In the genomic region with DNA sequence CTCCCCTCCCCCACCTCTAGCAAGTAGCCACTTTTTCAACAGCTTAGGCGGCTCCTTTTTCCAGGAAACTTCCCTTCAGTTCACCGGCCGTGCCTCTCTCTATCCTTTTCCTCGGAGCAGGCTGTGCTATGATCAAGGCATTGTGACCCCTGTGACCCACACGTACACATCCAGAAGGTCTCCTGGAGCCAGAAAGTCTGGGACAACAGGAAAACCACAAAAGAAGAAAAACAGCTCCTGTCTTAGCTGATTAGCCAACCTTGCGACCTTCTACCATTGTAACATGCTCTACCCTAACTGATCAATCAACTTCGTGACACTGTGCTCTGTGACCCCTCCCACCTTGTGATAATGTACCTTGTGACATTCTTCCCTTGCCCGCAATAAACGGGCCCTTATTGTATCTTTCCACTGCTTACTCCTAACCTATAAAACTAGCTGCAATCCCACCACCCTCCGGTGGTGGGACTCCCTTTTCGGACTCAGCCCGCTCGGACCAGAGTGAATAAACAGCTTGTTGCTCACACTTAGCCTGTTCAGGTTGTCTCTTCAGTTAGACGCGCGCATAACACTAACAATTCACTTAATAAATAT, we compare ENCODE assay signal across 1 cellular context.
TF ChIP-seq lines count a peak whose summit lies in the region.

No MANE protein-coding gene starts in this region.

TF ChIP-seq in K562, 482 proteins besides CTCF, POLR2A, EP300 and RAD21 (continued from another document and continues in another):
- TF ChIP-seq NR2F6 (CRISPR knock-in tag; IDR thresholded peaks at IDR 0.05) (peak; percentile 69; the same call in 1 of the 2 replicates), SMARCB1 (IDR thresholded peaks at IDR 0.05; ENCODE audit: insufficient read length, low read depth) (peak; percentile 21), NELFE (IDR thresholded peaks at IDR 0.05; ENCODE audit: insufficient read depth, insufficient read length) (no peak), ZNF140 (CRISPR knock-in tag; IDR thresholded peaks at IDR 0.05) (no peak), EGR1 (conservative IDR thresholded peaks at IDR 0.05) (no peak; the same call in 1 of the 2 replicates), ZNF717 (CRISPR knock-in tag; IDR thresholded peaks at IDR 0.05) (no peak), KLF1 (tag; IDR thresholded peaks at IDR 0.05) (no peak), ZNF436 (CRISPR knock-in tag; IDR thresholded peaks at IDR 0.05) (0 out of 2 replicates have a peak, but pooled peaks have one; percentile 2), RBM34 (IDR thresholded peaks at IDR 0.05; ENCODE audit: borderline replicate concordance, insufficient read depth, low read length) (no peak), BDP1 (IDR thresholded peaks at IDR 0.05; ENCODE audit: insufficient read depth, insufficient read length) (no peak), FOXM1 (IDR thresholded peaks at IDR 0.05; ENCODE audit: low read depth) (peak; percentile 50), FOXM1 (CRISPR knock-in tag; IDR thresholded peaks at IDR 0.05; ENCODE audit: low read depth) (no peak), ZKSCAN8 (CRISPR knock-in tag; IDR thresholded peaks at IDR 0.05) (no peak), SPI1 (IDR thresholded peaks at IDR 0.05; ENCODE audit: borderline replicate concordance, low read depth, low read length) (no peak), ARNT (IDR thresholded peaks at IDR 0.05) (peak; percentile 99), NCOR1 (IDR thresholded peaks at IDR 0.05) (peak; percentile 88), PHB (CRISPR knock-in tag; IDR thresholded peaks at IDR 0.05) (no peak), ZNF830 (CRISPR knock-in tag; IDR thresholded peaks at IDR 0.05) (no peak), NCOA6 (IDR thresholded peaks at IDR 0.05) (0 out of 2 replicates have a peak, but pooled peaks have one; percentile 24), CBX1 (IDR thresholded peaks at IDR 0.05; ENCODE audit: low read depth) (no peak), CCNT2 (IDR thresholded peaks at IDR 0.05; ENCODE audit: borderline replicate concordance, extremely low read depth, insufficient read length, low read depth, low read length) (peak; percentile 75), NFE2 (IDR thresholded peaks at IDR 0.05; ENCODE audit: low read depth) (peak; percentile 21; the same call in 1 of the 2 replicates), BCL6 (CRISPR knock-in tag; IDR thresholded peaks at IDR 0.05) (no peak), NCOA1 (IDR thresholded peaks at IDR 0.05; ENCODE audit: low read depth) (peak; percentile 85), SETDB1 (IDR thresholded peaks at IDR 0.05; ENCODE audit: low read length) (no peak), TARDBP (IDR thresholded peaks at IDR 0.05) (peak; percentile 58; the same call in 1 of the 2 replicates), ZNF124 (CRISPR knock-in tag; IDR thresholded peaks at IDR 0.05) (no peak), HDAC3 (IDR thresholded peaks at IDR 0.05; ENCODE audit: borderline replicate concordance, partially characterized antibody) (peak; percentile 87), ZNF444 (CRISPR knock-in tag; IDR thresholded peaks at IDR 0.05) (no peak)
- TF ChIP-seq, protein P1, sequence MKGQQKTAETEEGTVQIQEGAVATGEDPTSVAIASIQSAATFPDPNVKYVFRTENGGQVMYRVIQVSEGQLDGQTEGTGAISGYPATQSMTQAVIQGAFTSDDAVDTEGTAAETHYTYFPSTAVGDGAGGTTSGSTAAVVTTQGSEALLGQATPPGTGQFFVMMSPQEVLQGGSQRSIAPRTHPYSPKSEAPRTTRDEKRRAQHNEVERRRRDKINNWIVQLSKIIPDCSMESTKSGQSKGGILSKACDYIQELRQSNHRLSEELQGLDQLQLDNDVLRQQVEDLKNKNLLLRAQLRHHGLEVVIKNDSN (CRISPR knock-in tag; IDR thresholded peaks at IDR 0.05): peak; percentile 66
- TF ChIP-seq, protein P2, sequence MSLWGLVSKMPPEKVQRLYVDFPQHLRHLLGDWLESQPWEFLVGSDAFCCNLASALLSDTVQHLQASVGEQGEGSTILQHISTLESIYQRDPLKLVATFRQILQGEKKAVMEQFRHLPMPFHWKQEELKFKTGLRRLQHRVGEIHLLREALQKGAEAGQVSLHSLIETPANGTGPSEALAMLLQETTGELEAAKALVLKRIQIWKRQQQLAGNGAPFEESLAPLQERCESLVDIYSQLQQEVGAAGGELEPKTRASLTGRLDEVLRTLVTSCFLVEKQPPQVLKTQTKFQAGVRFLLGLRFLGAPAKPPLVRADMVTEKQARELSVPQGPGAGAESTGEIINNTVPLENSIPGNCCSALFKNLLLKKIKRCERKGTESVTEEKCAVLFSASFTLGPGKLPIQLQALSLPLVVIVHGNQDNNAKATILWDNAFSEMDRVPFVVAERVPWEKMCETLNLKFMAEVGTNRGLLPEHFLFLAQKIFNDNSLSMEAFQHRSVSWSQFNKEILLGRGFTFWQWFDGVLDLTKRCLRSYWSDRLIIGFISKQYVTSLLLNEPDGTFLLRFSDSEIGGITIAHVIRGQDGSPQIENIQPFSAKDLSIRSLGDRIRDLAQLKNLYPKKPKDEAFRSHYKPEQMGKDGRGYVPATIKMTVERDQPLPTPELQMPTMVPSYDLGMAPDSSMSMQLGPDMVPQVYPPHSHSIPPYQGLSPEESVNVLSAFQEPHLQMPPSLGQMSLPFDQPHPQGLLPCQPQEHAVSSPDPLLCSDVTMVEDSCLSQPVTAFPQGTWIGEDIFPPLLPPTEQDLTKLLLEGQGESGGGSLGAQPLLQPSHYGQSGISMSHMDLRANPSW (CRISPR knock-in tag; IDR thresholded peaks at IDR 0.05): 0 out of 2 replicates have a peak, but pooled peaks have one; percentile 41
- TF ChIP-seq, protein P3, sequence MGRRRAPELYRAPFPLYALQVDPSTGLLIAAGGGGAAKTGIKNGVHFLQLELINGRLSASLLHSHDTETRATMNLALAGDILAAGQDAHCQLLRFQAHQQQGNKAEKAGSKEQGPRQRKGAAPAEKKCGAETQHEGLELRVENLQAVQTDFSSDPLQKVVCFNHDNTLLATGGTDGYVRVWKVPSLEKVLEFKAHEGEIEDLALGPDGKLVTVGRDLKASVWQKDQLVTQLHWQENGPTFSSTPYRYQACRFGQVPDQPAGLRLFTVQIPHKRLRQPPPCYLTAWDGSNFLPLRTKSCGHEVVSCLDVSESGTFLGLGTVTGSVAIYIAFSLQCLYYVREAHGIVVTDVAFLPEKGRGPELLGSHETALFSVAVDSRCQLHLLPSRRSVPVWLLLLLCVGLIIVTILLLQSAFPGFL (CRISPR knock-in tag; IDR thresholded peaks at IDR 0.05): no peak
- TF ChIP-seq, protein P4, sequence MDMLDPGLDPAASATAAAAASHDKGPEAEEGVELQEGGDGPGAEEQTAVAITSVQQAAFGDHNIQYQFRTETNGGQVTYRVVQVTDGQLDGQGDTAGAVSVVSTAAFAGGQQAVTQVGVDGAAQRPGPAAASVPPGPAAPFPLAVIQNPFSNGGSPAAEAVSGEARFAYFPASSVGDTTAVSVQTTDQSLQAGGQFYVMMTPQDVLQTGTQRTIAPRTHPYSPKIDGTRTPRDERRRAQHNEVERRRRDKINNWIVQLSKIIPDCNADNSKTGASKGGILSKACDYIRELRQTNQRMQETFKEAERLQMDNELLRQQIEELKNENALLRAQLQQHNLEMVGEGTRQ (CRISPR knock-in tag; IDR thresholded peaks at IDR 0.05): no peak
- TF ChIP-seq, protein P5, sequence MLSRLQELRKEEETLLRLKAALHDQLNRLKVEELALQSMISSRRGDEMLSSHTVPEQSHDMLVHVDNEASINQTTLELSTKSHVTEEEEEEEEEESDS (CRISPR knock-in tag; IDR thresholded peaks at IDR 0.05): no peak
- TF ChIP-seq, protein P6, sequence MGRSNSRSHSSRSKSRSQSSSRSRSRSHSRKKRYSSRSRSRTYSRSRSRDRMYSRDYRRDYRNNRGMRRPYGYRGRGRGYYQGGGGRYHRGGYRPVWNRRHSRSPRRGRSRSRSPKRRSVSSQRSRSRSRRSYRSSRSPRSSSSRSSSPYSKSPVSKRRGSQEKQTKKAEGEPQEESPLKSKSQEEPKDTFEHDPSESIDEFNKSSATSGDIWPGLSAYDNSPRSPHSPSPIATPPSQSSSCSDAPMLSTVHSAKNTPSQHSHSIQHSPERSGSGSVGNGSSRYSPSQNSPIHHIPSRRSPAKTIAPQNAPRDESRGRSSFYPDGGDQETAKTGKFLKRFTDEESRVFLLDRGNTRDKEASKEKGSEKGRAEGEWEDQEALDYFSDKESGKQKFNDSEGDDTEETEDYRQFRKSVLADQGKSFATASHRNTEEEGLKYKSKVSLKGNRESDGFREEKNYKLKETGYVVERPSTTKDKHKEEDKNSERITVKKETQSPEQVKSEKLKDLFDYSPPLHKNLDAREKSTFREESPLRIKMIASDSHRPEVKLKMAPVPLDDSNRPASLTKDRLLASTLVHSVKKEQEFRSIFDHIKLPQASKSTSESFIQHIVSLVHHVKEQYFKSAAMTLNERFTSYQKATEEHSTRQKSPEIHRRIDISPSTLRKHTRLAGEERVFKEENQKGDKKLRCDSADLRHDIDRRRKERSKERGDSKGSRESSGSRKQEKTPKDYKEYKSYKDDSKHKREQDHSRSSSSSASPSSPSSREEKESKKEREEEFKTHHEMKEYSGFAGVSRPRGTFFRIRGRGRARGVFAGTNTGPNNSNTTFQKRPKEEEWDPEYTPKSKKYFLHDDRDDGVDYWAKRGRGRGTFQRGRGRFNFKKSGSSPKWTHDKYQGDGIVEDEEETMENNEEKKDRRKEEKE (IDR thresholded peaks at IDR 0.05; ENCODE audit: borderline replicate concordance in 1 of 2, control insufficient read depth in 1 of 2, low read depth in 2 of 2, low read length in 1 of 2): no peak
- TF ChIP-seq, protein P7, sequence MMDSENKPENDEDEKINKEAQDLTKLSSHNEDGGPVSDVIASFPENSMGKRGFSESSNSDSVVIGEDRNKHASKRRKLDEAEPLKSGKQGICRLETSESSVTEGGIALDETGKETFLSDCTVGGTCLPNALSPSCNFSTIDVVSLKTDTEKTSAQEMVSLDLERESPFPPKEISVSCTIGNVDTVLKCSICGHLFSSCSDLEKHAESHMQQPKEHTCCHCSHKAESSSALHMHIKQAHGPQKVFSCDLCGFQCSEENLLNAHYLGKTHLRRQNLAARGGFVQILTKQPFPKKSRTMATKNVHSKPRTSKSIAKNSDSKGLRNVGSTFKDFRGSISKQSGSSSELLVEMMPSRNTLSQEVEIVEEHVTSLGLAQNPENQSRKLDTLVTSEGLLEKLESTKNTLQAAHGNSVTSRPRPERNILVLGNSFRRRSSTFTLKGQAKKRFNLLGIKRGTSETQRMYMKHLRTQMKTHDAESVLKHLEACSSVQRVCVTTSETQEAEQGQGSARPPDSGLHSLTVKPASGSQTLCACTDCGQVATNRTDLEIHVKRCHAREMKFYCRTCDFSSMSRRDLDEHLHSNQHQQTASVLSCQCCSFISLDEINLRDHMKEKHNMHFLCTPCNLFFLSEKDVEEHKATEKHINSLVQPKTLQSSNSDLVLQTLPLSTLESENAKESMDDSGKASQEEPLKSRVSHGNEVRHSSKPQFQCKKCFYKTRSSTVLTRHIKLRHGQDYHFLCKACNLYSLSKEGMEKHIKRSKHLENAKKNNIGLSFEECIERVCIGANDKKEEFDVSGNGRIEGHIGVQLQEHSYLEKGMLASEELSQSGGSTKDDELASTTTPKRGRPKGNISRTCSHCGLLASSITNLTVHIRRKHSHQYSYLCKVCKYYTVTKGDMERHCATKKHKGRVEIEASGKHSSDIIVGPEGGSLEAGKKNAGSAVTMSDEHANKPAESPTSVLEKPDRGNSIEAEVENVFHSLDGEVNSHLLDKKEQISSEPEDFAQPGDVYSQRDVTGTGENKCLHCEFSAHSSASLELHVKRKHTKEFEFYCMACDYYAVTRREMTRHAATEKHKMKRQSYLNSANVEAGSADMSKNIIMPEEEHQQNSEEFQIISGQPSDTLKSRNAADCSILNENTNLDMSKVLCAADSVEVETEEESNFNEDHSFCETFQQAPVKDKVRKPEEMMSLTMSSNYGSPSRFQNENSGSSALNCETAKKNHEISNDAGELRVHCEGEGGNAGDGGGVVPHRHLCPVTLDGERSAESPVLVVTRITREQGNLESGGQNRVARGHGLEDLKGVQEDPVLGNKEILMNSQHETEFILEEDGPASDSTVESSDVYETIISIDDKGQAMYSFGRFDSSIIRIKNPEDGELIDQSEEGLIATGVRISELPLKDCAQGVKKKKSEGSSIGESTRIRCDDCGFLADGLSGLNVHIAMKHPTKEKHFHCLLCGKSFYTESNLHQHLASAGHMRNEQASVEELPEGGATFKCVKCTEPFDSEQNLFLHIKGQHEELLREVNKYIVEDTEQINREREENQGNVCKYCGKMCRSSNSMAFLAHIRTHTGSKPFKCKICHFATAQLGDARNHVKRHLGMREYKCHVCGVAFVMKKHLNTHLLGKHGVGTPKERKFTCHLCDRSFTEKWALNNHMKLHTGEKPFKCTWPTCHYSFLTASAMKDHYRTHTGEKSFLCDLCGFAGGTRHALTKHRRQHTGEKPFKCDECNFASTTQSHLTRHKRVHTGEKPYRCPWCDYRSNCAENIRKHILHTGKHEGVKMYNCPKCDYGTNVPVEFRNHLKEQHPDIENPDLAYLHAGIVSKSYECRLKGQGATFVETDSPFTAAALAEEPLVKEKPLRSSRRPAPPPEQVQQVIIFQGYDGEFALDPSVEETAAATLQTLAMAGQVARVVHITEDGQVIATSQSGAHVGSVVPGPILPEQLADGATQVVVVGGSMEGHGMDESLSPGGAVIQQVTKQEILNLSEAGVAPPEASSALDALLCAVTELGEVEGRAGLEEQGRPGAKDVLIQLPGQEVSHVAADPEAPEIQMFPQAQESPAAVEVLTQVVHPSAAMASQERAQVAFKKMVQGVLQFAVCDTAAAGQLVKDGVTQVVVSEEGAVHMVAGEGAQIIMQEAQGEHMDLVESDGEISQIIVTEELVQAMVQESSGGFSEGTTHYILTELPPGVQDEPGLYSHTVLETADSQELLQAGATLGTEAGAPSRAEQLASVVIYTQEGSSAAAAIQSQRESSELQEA (IDR thresholded peaks at IDR 0.05; ENCODE audit: low read depth): no peak
- TF ChIP-seq, protein P8, sequence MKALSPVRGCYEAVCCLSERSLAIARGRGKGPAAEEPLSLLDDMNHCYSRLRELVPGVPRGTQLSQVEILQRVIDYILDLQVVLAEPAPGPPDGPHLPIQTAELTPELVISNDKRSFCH (CRISPR knock-in tag; IDR thresholded peaks at IDR 0.05): no peak
- TF ChIP-seq, protein P8 (tag; IDR thresholded peaks at IDR 0.05): peak; percentile 86
- TF ChIP-seq, protein P9, sequence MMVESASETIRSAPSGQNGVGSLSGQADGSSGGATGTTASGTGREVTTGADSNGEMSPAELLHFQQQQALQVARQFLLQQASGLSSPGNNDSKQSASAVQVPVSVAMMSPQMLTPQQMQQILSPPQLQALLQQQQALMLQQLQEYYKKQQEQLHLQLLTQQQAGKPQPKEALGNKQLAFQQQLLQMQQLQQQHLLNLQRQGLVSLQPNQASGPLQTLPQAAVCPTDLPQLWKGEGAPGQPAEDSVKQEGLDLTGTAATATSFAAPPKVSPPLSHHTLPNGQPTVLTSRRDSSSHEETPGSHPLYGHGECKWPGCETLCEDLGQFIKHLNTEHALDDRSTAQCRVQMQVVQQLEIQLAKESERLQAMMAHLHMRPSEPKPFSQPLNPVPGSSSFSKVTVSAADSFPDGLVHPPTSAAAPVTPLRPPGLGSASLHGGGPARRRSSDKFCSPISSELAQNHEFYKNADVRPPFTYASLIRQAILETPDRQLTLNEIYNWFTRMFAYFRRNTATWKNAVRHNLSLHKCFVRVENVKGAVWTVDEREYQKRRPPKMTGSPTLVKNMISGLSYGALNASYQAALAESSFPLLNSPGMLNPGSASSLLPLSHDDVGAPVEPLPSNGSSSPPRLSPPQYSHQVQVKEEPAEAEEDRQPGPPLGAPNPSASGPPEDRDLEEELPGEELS (CRISPR knock-in tag; IDR thresholded peaks at IDR 0.05; ENCODE audit: borderline replicate concordance): peak; percentile 76; the same call in 1 of the 2 replicates
